ENCODE assay signal across 21 cellular contexts in genomic region chr22:31622980-31623379, GRCh38. TPM values are rescaled to one million over a fixed set of nuclear protein-coding genes. Genes with fewer than 3 reads are reported as not detected.
DNase-seq lines count a peak whose midpoint lies in the region; ATAC-seq, FAIRE-seq and TF ChIP-seq lines count a peak whose summit lies in the region.
"Had no signal": no experiment of that assay in that cellular context is flagged by ENCODE, and none has a peak within 500 bp of the region (broad histone marks: within the 10 kb centered on the region; RNA-seq: fewer than 3 reads in every experiment).

No MANE protein-coding gene starts in this region.

- peaks cover 13% of the 10 kb centered on the region for H3K4me1 ChIP-seq in CD8-positive, alpha-beta memory T cell (ENCODE audit: insufficient read depth, low read length)
- peaks cover 3% of the 10 kb centered on the region for H3K4me1 ChIP-seq in osteoblast (ENCODE audit: insufficient read depth, low read length)
- H3K4me1 ChIP-seq: foreskin keratinocyte had no signal

- intact Hi-C loops in activated naive CD4-positive, alpha-beta T cell treated with anti-CD3 and anti-CD28 coated beads for 36 hours (cut with micrococcal nuclease): no loop called here

- no peaks in the 10 kb centered on the region for H3K9me3 ChIP-seq in CD8-positive, alpha-beta memory T cell (ENCODE audit: low read length)
- H3K9me3 ChIP-seq in osteoblast (ENCODE audit: low read depth, low read length): no peaks in the 10 kb centered on the region
- H3K9me3 ChIP-seq: pancreas, tibial artery had no signal

- no peak overlapping the region for H3K4me3 Mint-ChIP-seq in activated naive CD4-positive, alpha-beta T cell treated with anti-CD3 and anti-CD28 coated beads for 36 hours
- H3K4me3 Mint-ChIP-seq in CD8-positive, alpha-beta memory T cell: peak overlapping the region in 1 of 7 donors; percentile 59

- DNase-seq in activated naive CD4-positive, alpha-beta T cell treated with anti-CD3 and anti-CD28 coated beads for 36 hours: no peak
- no peak for DNase-seq in activated naive CD4-positive, alpha-beta T cell treated with anti-CD3 and anti-CD28 coated beads, Interleukin-2, amount 50 U/mL, for 16 hours
- no peak for DNase-seq in CD8-positive, alpha-beta memory T cell
- DNase-seq in bronchial epithelial cell (ENCODE audit: low read depth) (no peak), osteoblast (ENCODE audit: insufficient read length, low spot score, missing footprints) (peak; percentile 86), GM10248 (ENCODE audit: extremely low spot score) (no peak)
- DNase-seq: central memory CD4-positive, alpha-beta T cell; DND-41; erythroblast; foreskin keratinocyte; islet precursor cell; NCI-H146; NCI-H2171 treated with DMSO at 0.1 percent for 48 hours; NCI-H526 treated with DMSO at 0.1 percent for 48 hours; tibial artery had no signal

- H3K36me3 Mint-ChIP-seq in activated naive CD4-positive, alpha-beta T cell treated with anti-CD3 and anti-CD28 coated beads for 36 hours (ENCODE audit: low read depth): peaks cover 16% of the 10 kb centered on the region
- H3K36me3 Mint-ChIP-seq in CD8-positive, alpha-beta memory T cell: peaks cover 2 to 46% (median 3%) of the 10 kb centered on the region in 3 donors

- H3K9me3 Mint-ChIP-seq in activated naive CD4-positive, alpha-beta T cell treated with anti-CD3 and anti-CD28 coated beads for 36 hours: no peaks in the 10 kb centered on the region
- no peaks in the 10 kb centered on the region for H3K9me3 Mint-ChIP-seq in CD8-positive, alpha-beta memory T cell

- peaks cover 76% of the 10 kb centered on the region for H3K79me2 ChIP-seq in osteoblast (ENCODE audit: insufficient read depth, low read length)

- H3K27me3 ChIP-seq in CD8-positive, alpha-beta memory T cell (ENCODE audit: insufficient read depth, low read length, poor library complexity, severe bottlenecking): no peaks in the 10 kb centered on the region
- H3K27me3 ChIP-seq in bronchial epithelial cell (ENCODE audit: control insufficient read depth, insufficient read depth, low read length): no peaks in the 10 kb centered on the region
- H3K27me3 ChIP-seq in osteoblast (ENCODE audit: insufficient read depth, low read length): no peaks in the 10 kb centered on the region
- H3K27me3 ChIP-seq: foreskin keratinocyte, hepatocyte, pancreas, tibial artery had no signal

- FAIRE-seq in bronchial epithelial cell (lab: Jason Lieb, UNC): peak; percentile 13
- FAIRE-seq: K562, pancreas had no signal

- no peak overlapping the region for H3K27ac ChIP-seq in CD8-positive, alpha-beta memory T cell (ENCODE audit: low read depth, low read length)
- no peak overlapping the region for H3K27ac ChIP-seq in osteoblast (ENCODE audit: low read depth, low read length)
- H3K27ac ChIP-seq: foreskin keratinocyte, hepatocyte, pancreas, tibial artery had no signal

- TF ChIP-seq CTCF in bronchial epithelial cell (IDR thresholded peaks at IDR 0.05; ENCODE audit: insufficient read depth, low read length, severe bottlenecking) (no peak), osteoblast (IDR thresholded peaks at IDR 0.05; ENCODE audit: extremely low read depth, low read depth, low read length) (no peak), GM10248 (IDR thresholded peaks at IDR 0.05; ENCODE audit: control extremely low read depth, extremely low read depth, low read depth, missing control alignments) (no peak)

- peak overlapping the region; percentile 69 for H3K27ac Mint-ChIP-seq in activated naive CD4-positive, alpha-beta T cell treated with anti-CD3 and anti-CD28 coated beads for 36 hours
- peak overlapping the region in 5 of 8 donors; percentile 17 to 89 (median 74) for H3K27ac Mint-ChIP-seq in CD8-positive, alpha-beta memory T cell

- H3K4me3 ChIP-seq in CD8-positive, alpha-beta memory T cell (ENCODE audit: low read length): no peak overlapping the region
- H3K4me3 ChIP-seq in bronchial epithelial cell (ENCODE audit: low read depth, low read length) (no peak overlapping the region), osteoblast (ENCODE audit: insufficient read depth, low read length) (no peak overlapping the region)
- H3K4me3 ChIP-seq: hepatocyte, K562, pancreas, tibial artery had no signal

- POLR2A ChIA-PET in CD8-positive, alpha-beta memory T cell (lab: Charles Lee): no interaction called here
- POLR2A ChIA-PET in GM10248 (lab: Yijun Ruan, JAX): no interaction called here

- peaks cover 61% of the 10 kb centered on the region for H4K20me1 ChIP-seq in osteoblast (ENCODE audit: insufficient read depth, low read length)

- peaks cover 13% of the 10 kb centered on the region for H3K36me3 ChIP-seq in CD8-positive, alpha-beta memory T cell (ENCODE audit: insufficient read depth, low read length)
- H3K36me3 ChIP-seq in bronchial epithelial cell (ENCODE audit: control insufficient read depth, insufficient read depth, low read length): peaks cover 34% of the 10 kb centered on the region
- H3K36me3 ChIP-seq in osteoblast (ENCODE audit: insufficient read depth, low read length): peaks cover 39% of the 10 kb centered on the region

- H3K4me1 Mint-ChIP-seq in activated naive CD4-positive, alpha-beta T cell treated with anti-CD3 and anti-CD28 coated beads for 36 hours (ENCODE audit: low read depth): peaks cover 25% of the 10 kb centered on the region
- H3K4me1 Mint-ChIP-seq in CD8-positive, alpha-beta memory T cell: peaks cover 11 to 41% (median 19%) of the 10 kb centered on the region in 3 donors

- H2AFZ ChIP-seq in osteoblast (ENCODE audit: low read length): no peak overlapping the region
- H2AFZ ChIP-seq: hepatocyte had no signal

- no peak overlapping the region for H3K4me2 ChIP-seq in osteoblast (ENCODE audit: insufficient read depth, low read length)
- H3K4me2 ChIP-seq: hepatocyte had no signal

- H3K27me3 Mint-ChIP-seq in activated naive CD4-positive, alpha-beta T cell treated with anti-CD3 and anti-CD28 coated beads for 36 hours (ENCODE audit: low read depth): no peaks in the 10 kb centered on the region
- H3K27me3 Mint-ChIP-seq in CD8-positive, alpha-beta memory T cell: no peaks in the 10 kb centered on the region

- ATAC-seq in HG02981 (IDR thresholded peaks at IDR 0.05; ENCODE audit: unreplicated experiment): no peak
- no peak for ATAC-seq in GM18909 (IDR thresholded peaks at IDR 0.05; ENCODE audit: poor library complexity, unreplicated experiment)
- ATAC-seq: foreskin keratinocyte, K562, pancreas, sciatic nerve had no signal

- CTCF ChIA-PET in activated naive CD4-positive, alpha-beta T cell treated with anti-CD3 and anti-CD28 coated beads for 36 hours (lab: Charles Lee): interaction anchor here (0.6 to 1.4 kb wide), 2 partner anchors 66 to 162 kb away, joined by 3 to 5 read pairs; no protein-coding TSS in a partner anchor
- CTCF ChIA-PET in CD8-positive, alpha-beta memory T cell (lab: Charles Lee): interaction anchor here (1.3 to 1.4 kb wide), 2 partner anchors 8 to 11 kb away, joined by 3 to 4 read pairs; no protein-coding TSS in a partner anchor
- CTCF ChIA-PET in GM10248 (lab: Yijun Ruan, JAX): interaction anchor here (1.0 to 2.3 kb wide), 4 partner anchors 10 to 347 kb away, joined by 3 to 8 read pairs (median 4); no protein-coding TSS in a partner anchor

RNA-seq across cellular contexts. Expression of gene PISD, which starts 39.0 kb away (rescaled TPM):
- total RNA-seq in activated naive CD4-positive, alpha-beta T cell treated with anti-CD3 and anti-CD28 coated beads for 36 hours: 10 to 100 TPM; 45.6 to 45.7 TPM
- total RNA-seq in CD8-positive, alpha-beta memory T cell: 10 to 100 TPM; 48.1 to 49.6 TPM
- polyA plus RNA-seq in CD8-positive, alpha-beta memory T cell: 17.1 TPM
- 21.9 and 28.7 TPM in 2 replicates for total RNA-seq in bronchial epithelial cell
- total RNA-seq in osteoblast: 35.1 and 37.3 TPM in 2 replicates
